ENCODE assay signal across 18 cellular contexts in genomic region chr11:75376175-75376574, GRCh38. TPM values are rescaled to one million over a fixed set of nuclear protein-coding genes. Genes with fewer than 3 reads are reported as not detected.
DNase-seq lines count a peak whose midpoint lies in the region; ATAC-seq and TF ChIP-seq lines count a peak whose summit lies in the region.
"Had no signal": no experiment of that assay in that cellular context is flagged by ENCODE, and none has a peak within 500 bp of the region (broad histone marks: within the 10 kb centered on the region; RNA-seq: fewer than 3 reads in every experiment).

No MANE protein-coding gene starts in this region.

- no peaks in the 10 kb centered on the region for H3K27me3 Mint-ChIP-seq in activated T-cell treated with anti-CD3 and anti-CD28 coated beads, Interleukin-2, amount 50 U/mL, for 72 hours (ENCODE audit: low read depth)
- H3K27me3 Mint-ChIP-seq: activated naive CD8-positive, alpha-beta T cell had no signal

- no peak for TF ChIP-seq POLR2A in thyroid gland (IDR thresholded peaks at IDR 0.05)

- no peak overlapping the region for H3K27ac Mint-ChIP-seq in activated T-cell treated with anti-CD3 and anti-CD28 coated beads, Interleukin-2, amount 50 U/mL, for 72 hours
- H3K27ac Mint-ChIP-seq: activated naive CD8-positive, alpha-beta T cell; immature natural killer cell had no signal

- no peaks in the 10 kb centered on the region for H3K36me3 ChIP-seq in A673 (ENCODE audit: insufficient read depth, low read length, poor library complexity, severe bottlenecking)
- H3K36me3 ChIP-seq in GM06990 (ENCODE audit: control insufficient read depth, insufficient read depth, low read length), result no peaks in the 10 kb centered on the region
- no peaks in the 10 kb centered on the region for H3K36me3 ChIP-seq in thyroid gland
- H3K36me3 ChIP-seq: esophagus muscularis mucosa, ovary had no signal

- no peak for ATAC-seq in activated T-cell treated with anti-CD3 and anti-CD28 coated beads, Interleukin-2, amount 50 U/mL, for 72 hours (replicated peaks in 1 of 2)
- no peak for ATAC-seq in HG02884 (IDR thresholded peaks at IDR 0.05; ENCODE audit: unreplicated experiment)
- no peak for ATAC-seq in GM18870 (IDR thresholded peaks at IDR 0.05; ENCODE audit: unreplicated experiment)
- ATAC-seq: body of pancreas had no signal

- H3K36me3 Mint-ChIP-seq in activated T-cell treated with anti-CD3 and anti-CD28 coated beads, Interleukin-2, amount 50 U/mL, for 72 hours (ENCODE audit: insufficient read depth in 2 of 2), result no peaks in the 10 kb centered on the region
- H3K36me3 Mint-ChIP-seq: activated naive CD8-positive, alpha-beta T cell; immature natural killer cell had no signal

- WGBS in thyroid gland, 2 donors, result 80 to 84% methylated on average over 9 of the region's 9 CpGs

- H3K4me1 ChIP-seq in A673 (ENCODE audit: insufficient read depth, low read length, poor library complexity, severe bottlenecking) (no peaks in the 10 kb centered on the region), thyroid gland (peaks cover 4 to 7% of the 10 kb centered on the region in 2 donors)
- H3K4me1 ChIP-seq: body of pancreas had no signal

- BruUV-seq in A673 (replicated peaks; lab: Mats Ljungman, UMichigan), result no TSS peak

- H3K9me3 Mint-ChIP-seq in activated T-cell treated with anti-CD3 and anti-CD28 coated beads, Interleukin-2, amount 50 U/mL, for 72 hours, result no peaks in the 10 kb centered on the region
- H3K9me3 Mint-ChIP-seq: immature natural killer cell had no signal

- POLR2A ChIA-PET in A673 (lab: Charles Lee; ENCODE audit: low non-redundant PET), result no interaction called here

- H3K4me3 ChIP-seq in A673 (ENCODE audit: low read depth, low read length, poor library complexity, severe bottlenecking) (no peak overlapping the region), GM06990 (replicated peaks; ENCODE audit: low read depth, low read length) (no peak overlapping the region), fibroblast of villous mesenchyme (ENCODE audit: low read depth, low read length) (no peak overlapping the region), thyroid gland (replicated peaks in 1 of 3) (no peak overlapping the region)
- H3K4me3 ChIP-seq: body of pancreas, esophagus muscularis mucosa, ovary had no signal

- H3K27me3 ChIP-seq in A673 (replicated peaks; ENCODE audit: insufficient read depth, low read depth, low read length, poor library complexity) (no peaks in the 10 kb centered on the region), GM06990 (replicated peaks; ENCODE audit: control insufficient read depth, insufficient read depth, low read length) (no peaks in the 10 kb centered on the region), thyroid gland (no peaks in the 10 kb centered on the region)
- H3K27me3 ChIP-seq: body of pancreas, esophagus muscularis mucosa, ovary had no signal

- H3K27ac ChIP-seq in A673 (ENCODE audit: low read depth, low read length, poor library complexity, severe bottlenecking) (no peak overlapping the region), thyroid gland (no peak overlapping the region)
- H3K27ac ChIP-seq: body of pancreas, esophagus muscularis mucosa, ovary had no signal

- no peaks in the 10 kb centered on the region for H3K4me1 Mint-ChIP-seq in activated T-cell treated with anti-CD3 and anti-CD28 coated beads, Interleukin-2, amount 50 U/mL, for 72 hours (ENCODE audit: low read depth)

- TF ChIP-seq CTCF in A673 (conservative IDR thresholded peaks at IDR 0.05; ENCODE audit: low read depth, low read length) (0 out of 2 replicates have a peak, but pooled peaks have one; percentile 25), GM06990 (IDR thresholded peaks at IDR 0.05; ENCODE audit: insufficient read depth, low read length, poor library complexity, severe bottlenecking) (peak; percentile 7), fibroblast of villous mesenchyme (IDR thresholded peaks at IDR 0.05; ENCODE audit: insufficient read depth, low read depth, low read length) (peak; percentile 37), thyroid gland (IDR thresholded peaks at IDR 0.05) (no peak)

- no peak overlapping the region for H3K4me3 Mint-ChIP-seq in activated T-cell treated with anti-CD3 and anti-CD28 coated beads, Interleukin-2, amount 50 U/mL, for 72 hours
- H3K4me3 Mint-ChIP-seq: activated naive CD8-positive, alpha-beta T cell; immature natural killer cell had no signal

- CTCF ChIA-PET in A673 (lab: Charles Lee), result interaction anchor here (0.6 kb wide), 1 partner anchor 50 kb away, joined by 6 read pairs; no protein-coding TSS in a partner anchor

- DNase-seq in A673 (ENCODE audit: low spot score) (no peak), GM06990 (ENCODE audit: extremely low read depth, insufficient read length) (no peak), OCI-M1 (lab: John Stamatoyannopoulos, UW) (peak; percentile 68), fibroblast of villous mesenchyme (ENCODE audit: low read depth) (no peak), thyroid gland (no peak)
- no peak for DNase-seq in activated T-cell treated with anti-CD3 and anti-CD28 coated beads, Interleukin-2, amount 50 U/mL, for 72 hours
- DNase-seq: activated CD4-positive, alpha-beta T cell treated with anti-CD3 and anti-CD28 coated beads, Interleukin-2, amount 50 U/mL, for 48 hours; activated T-cell treated with anti-CD3 and anti-CD28 coated beads, Interleukin-2, amount 50 U/mL, for 1 hour; body of pancreas; immature natural killer cell; NCI-H2029 treated with DMSO at 0.1 percent for 48 hours; NCI-H526; ovary; stimulated activated CD4-positive, alpha-beta T cell treated with anti-CD3 and anti-CD28 coated beads, Interleukin-4, amount 100 ng/mL, for 1 hour had no signal

- intact Hi-C loops in A673 (cut with micrococcal nuclease; ENCODE audit: unreplicated experiment) (loop anchor here (2.0 kb wide), 1 partner anchor 47 kb away; no protein-coding TSS in a partner anchor), thyroid gland (cut with DNase I) (no loop called here)

- no peaks in the 10 kb centered on the region for H3K9me3 ChIP-seq in A673 (ENCODE audit: low read depth, low read length, poor library complexity, severe bottlenecking)
- H3K9me3 ChIP-seq in thyroid gland, result no peaks in the 10 kb centered on the region
- H3K9me3 ChIP-seq: body of pancreas, esophagus muscularis mucosa, ovary had no signal

RNA-seq across cellular contexts. Expression of gene RPS3, which starts 23.1 kb away (rescaled TPM):
- 2,875 and 2,961 TPM in 2 replicates for total RNA-seq in A673 (2021)
- 1,703 and 1,758 TPM in 2 replicates for total RNA-seq in fibroblast of villous mesenchyme
- 1,000 to 10,000 TPM; 5,116 to 5,192 TPM for total RNA-seq in activated T-cell treated with anti-CD3 and anti-CD28 coated beads, Interleukin-2, amount 50 U/mL, for 72 hours
- total RNA-seq in thyroid gland, result 1,000 to 10,000 TPM; 1,039 to 1,811 (median 1,104) TPM

RNA-seq across cellular contexts. Expression of gene ARRB1, which starts 24.7 kb away (rescaled TPM):
- 37.8 and 62.0 TPM in 2 replicates for total RNA-seq in A673 (2021)
- 27.1 and 33.2 TPM in 2 replicates for total RNA-seq in fibroblast of villous mesenchyme
- total RNA-seq in activated T-cell treated with anti-CD3 and anti-CD28 coated beads, Interleukin-2, amount 50 U/mL, for 72 hours, result 10 to 100 TPM; 16.7 to 18.3 TPM
- total RNA-seq in thyroid gland, result 10 to 100 TPM; 15.7 to 44.7 (median 27.7) TPM

RNA-seq across cellular contexts. Expression of gene KLHL35, which starts 56.8 kb away (rescaled TPM):
- 0.88 and 1.1 TPM in 2 replicates for total RNA-seq in A673 (2021)
- total RNA-seq in fibroblast of villous mesenchyme, result 1.3 and 3.2 TPM in 2 replicates
- total RNA-seq in activated T-cell treated with anti-CD3 and anti-CD28 coated beads, Interleukin-2, amount 50 U/mL, for 72 hours, result 1 to 10 TPM in 1 of 2 donors, under 1 TPM in 1; 0.93 to 1.2 TPM
- 1 to 10 TPM; 1.1 to 3.6 (median 1.9) TPM for total RNA-seq in thyroid gland

Comparison
In these comparisons a context has a peak if more than half of its experiments do, and no peak if none do; other contexts are left out.
1. CTCF ChIP-seq: peak in A673 (single experiment), GM06990 (single experiment) and fibroblast of villous mesenchyme (single experiment); none in thyroid gland (0 of 6).